Comparison of ENCODE assay signal across 8 cellular contexts in genomic region chr1:208243851-208244583, GRCh38. TPM values are rescaled to one million over a fixed set of nuclear protein-coding genes. Genes with fewer than 3 reads are reported as not detected.
DNase-seq lines count a peak whose midpoint lies in the region; ATAC-seq and TF ChIP-seq lines count a peak whose summit lies in the region.

A gene with protein sequence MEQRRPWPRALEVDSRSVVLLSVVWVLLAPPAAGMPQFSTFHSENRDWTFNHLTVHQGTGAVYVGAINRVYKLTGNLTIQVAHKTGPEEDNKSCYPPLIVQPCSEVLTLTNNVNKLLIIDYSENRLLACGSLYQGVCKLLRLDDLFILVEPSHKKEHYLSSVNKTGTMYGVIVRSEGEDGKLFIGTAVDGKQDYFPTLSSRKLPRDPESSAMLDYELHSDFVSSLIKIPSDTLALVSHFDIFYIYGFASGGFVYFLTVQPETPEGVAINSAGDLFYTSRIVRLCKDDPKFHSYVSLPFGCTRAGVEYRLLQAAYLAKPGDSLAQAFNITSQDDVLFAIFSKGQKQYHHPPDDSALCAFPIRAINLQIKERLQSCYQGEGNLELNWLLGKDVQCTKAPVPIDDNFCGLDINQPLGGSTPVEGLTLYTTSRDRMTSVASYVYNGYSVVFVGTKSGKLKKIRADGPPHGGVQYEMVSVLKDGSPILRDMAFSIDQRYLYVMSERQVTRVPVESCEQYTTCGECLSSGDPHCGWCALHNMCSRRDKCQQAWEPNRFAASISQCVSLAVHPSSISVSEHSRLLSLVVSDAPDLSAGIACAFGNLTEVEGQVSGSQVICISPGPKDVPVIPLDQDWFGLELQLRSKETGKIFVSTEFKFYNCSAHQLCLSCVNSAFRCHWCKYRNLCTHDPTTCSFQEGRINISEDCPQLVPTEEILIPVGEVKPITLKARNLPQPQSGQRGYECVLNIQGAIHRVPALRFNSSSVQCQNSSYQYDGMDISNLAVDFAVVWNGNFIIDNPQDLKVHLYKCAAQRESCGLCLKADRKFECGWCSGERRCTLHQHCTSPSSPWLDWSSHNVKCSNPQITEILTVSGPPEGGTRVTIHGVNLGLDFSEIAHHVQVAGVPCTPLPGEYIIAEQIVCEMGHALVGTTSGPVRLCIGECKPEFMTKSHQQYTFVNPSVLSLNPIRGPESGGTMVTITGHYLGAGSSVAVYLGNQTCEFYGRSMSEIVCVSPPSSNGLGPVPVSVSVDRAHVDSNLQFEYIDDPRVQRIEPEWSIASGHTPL (N-terminal part only) (minus strand): TSS chr1:208244384. CDS start chr1:208217922, 26,462 bp downstream.

- peak within 1 kb of the TSS; percentile 88 for H3K4me3 Mint-ChIP-seq in mesothelial cell of epicardium

- H3K27ac Mint-ChIP-seq in mesothelial cell of epicardium, result peak within 1 kb of the TSS; percentile 66

- H3K9ac ChIP-seq in ES-I3 (ENCODE audit: low read depth, low read length), result peak within 1 kb of the TSS; percentile 72
- H3K9ac ChIP-seq in NT2/D1 (ENCODE audit: insufficient read length, low read depth), result peak within 1 kb of the TSS; percentile 85

- peaks cover 42% of the 10 kb centered on the region for H3K27me3 ChIP-seq in NT2/D1 (ENCODE audit: insufficient read depth, insufficient read length)

- DNase-seq in HPDE6-E6E7 (ENCODE audit: extremely low spot score), result peak; percentile 77
- peak; percentile 72 for DNase-seq in NT2/D1 (ENCODE audit: low read depth, low spot score)
- peak; percentile 43 for DNase-seq in activated T-cell treated with anti-CD3 and anti-CD28 coated beads for 4 hours
- DNase-seq in epithelial cell of esophagus (ENCODE audit: low read depth), result peak; percentile 87
- peak; percentile 30 to 63 for DNase-seq in mesothelial cell of epicardium (ENCODE audit: low spot score in 2 of 2, unreplicated experiment in 2 of 2)
- peak; percentile 65 for DNase-seq in stimulated activated CD8-positive, alpha-beta memory T cell treated with anti-CD3 and anti-CD28 coated beads, Interleukin-4, amount 100 ng/mL, for 48 hours

- no peaks in the 10 kb centered on the region for H3K9me3 ChIP-seq in ES-I3 (ENCODE audit: control insufficient read depth, insufficient read depth, low read length)
- H3K9me3 ChIP-seq in NT2/D1 (ENCODE audit: insufficient read depth, low read length), result no peaks in the 10 kb centered on the region

- no peaks in the 10 kb centered on the region for H3K9me3 Mint-ChIP-seq in mesothelial cell of epicardium

- peaks cover 47% of the 10 kb centered on the region for H3K4me1 Mint-ChIP-seq in mesothelial cell of epicardium

- ATAC-seq in HG02610 (IDR thresholded peaks at IDR 0.05; ENCODE audit: unreplicated experiment), result no peak

- H3K4me1 ChIP-seq in ES-I3 (ENCODE audit: insufficient read depth, low read length) (peaks cover 8% of the 10 kb centered on the region), NT2/D1 (ENCODE audit: insufficient read depth, insufficient read length) (peaks cover 9% of the 10 kb centered on the region)

- peak within 1 kb of the TSS; percentile 69 for H3K4me3 ChIP-seq in NT2/D1 (ENCODE audit: insufficient read length, low read depth)
- H3K4me3 ChIP-seq in epithelial cell of esophagus (ENCODE audit: low read length), result peak within 1 kb of the TSS; percentile 83

- H3K36me3 ChIP-seq in ES-I3 (ENCODE audit: insufficient read depth, low read length) (no peaks in the 10 kb centered on the region), NT2/D1 (ENCODE audit: insufficient read depth, insufficient read length, low read length) (peaks cover 2% of the 10 kb centered on the region)

- TF ChIP-seq CTCF in epithelial cell of esophagus (IDR thresholded peaks at IDR 0.05; ENCODE audit: insufficient read depth, low read depth, low read length, missing control alignments), result no peak
- peak; percentile 5 for TF ChIP-seq CTCF in mesothelial cell of epicardium (IDR thresholded peaks at IDR 0.05; ENCODE audit: unreplicated experiment)

- peaks cover 16% of the 10 kb centered on the region for H3K27me3 Mint-ChIP-seq in mesothelial cell of epicardium (ENCODE audit: low read depth)

- H3K36me3 Mint-ChIP-seq in mesothelial cell of epicardium, result no peaks in the 10 kb centered on the region

RNA-seq across cellular contexts. Expression of the gene that starts here (rescaled TPM):
- total RNA-seq in mesothelial cell of epicardium, result 13.2 to 16.5 TPM (median 14.7 TPM) in 3 replicates
